In genomic region chr22:21849489-21849888, GRCh38 we compare ENCODE assay signal across 22 cellular contexts. TPM values are rescaled to one million over a fixed set of nuclear protein-coding genes. Genes with fewer than 3 reads are reported as not detected.
DNase-seq lines count a peak whose midpoint lies in the region; ATAC-seq, FAIRE-seq and TF ChIP-seq lines count a peak whose summit lies in the region.
"Had no signal": no experiment of that assay in that cellular context is flagged by ENCODE, and none has a peak within 500 bp of the region (broad histone marks: within the 10 kb centered on the region; RNA-seq: fewer than 3 reads in every experiment).

No MANE protein-coding gene starts in this region.

- H4K20me1 ChIP-seq in smooth muscle cell (ENCODE audit: low read depth) (peaks cover 97% of the 10 kb centered on the region), PC-3 (ENCODE audit: low read length) (0 out of 2 replicates have a peak, but pooled peaks cover 10% of the 10 kb centered on the region)

- H3K4me1 Mint-ChIP-seq in activated naive CD8-positive, alpha-beta T cell (ENCODE audit: low read depth) = peaks cover 68% of the 10 kb centered on the region
- peaks cover 53 to 70% of the 10 kb centered on the region in 2 donors for H3K4me1 Mint-ChIP-seq in effector memory CD8-positive, alpha-beta T cell (ENCODE audit: low read depth in 2 of 2)
- peaks cover 83 to 91% of the 10 kb centered on the region in 2 donors for H3K4me1 Mint-ChIP-seq in immature natural killer cell

- no peaks in the 10 kb centered on the region for H3K27me3 Mint-ChIP-seq in activated naive CD8-positive, alpha-beta T cell
- no peaks in the 10 kb centered on the region for H3K27me3 Mint-ChIP-seq in effector memory CD8-positive, alpha-beta T cell
- H3K27me3 Mint-ChIP-seq in immature natural killer cell (ENCODE audit: low read depth in 3 of 3) = peaks cover 0 to 2% (median 0%) of the 10 kb centered on the region in 3 donors

- H3K4me1 ChIP-seq in smooth muscle cell (ENCODE audit: low read depth) (no peaks in the 10 kb centered on the region), PC-3 (ENCODE audit: insufficient read depth, low read length) (no peaks in the 10 kb centered on the region)
- H3K4me1 ChIP-seq: BLaER1 had no signal

- no peaks in the 10 kb centered on the region for H3K9me3 ChIP-seq in smooth muscle cell (replicated peaks; ENCODE audit: low read depth)
- no peaks in the 10 kb centered on the region for H3K9me3 ChIP-seq in PC-3 (ENCODE audit: low read length)
- H3K9me3 ChIP-seq: tibial nerve had no signal

- ATAC-seq in effector memory CD8-positive, alpha-beta T cell (replicated peaks) = no peak
- no peak for ATAC-seq in PC-3
- ATAC-seq: HepG2 had no signal

- H3K79me2 ChIP-seq in smooth muscle cell (ENCODE audit: low read depth) = peaks cover 99% of the 10 kb centered on the region
- H3K79me2 ChIP-seq in PC-3 (ENCODE audit: low read length) = peaks cover 82% of the 10 kb centered on the region

- peak overlapping the region; percentile 34 for H3K27ac Mint-ChIP-seq in activated naive CD8-positive, alpha-beta T cell
- peak overlapping the region; percentile 9 to 22 for H3K27ac Mint-ChIP-seq in effector memory CD8-positive, alpha-beta T cell
- peak overlapping the region; percentile 6 to 73 (median 54) for H3K27ac Mint-ChIP-seq in immature natural killer cell
- H3K27ac Mint-ChIP-seq: T-helper 2 cell treated with Interferon-gamma antibody and Interleukin-4, amounts not matched to agents 5 μg/mL and 100 μg/mL, for 36 hours had no signal

- H3K27me3 ChIP-seq in smooth muscle cell (ENCODE audit: low read depth) (no peaks in the 10 kb centered on the region), PC-3 (ENCODE audit: low read length) (no peaks in the 10 kb centered on the region)
- H3K27me3 ChIP-seq: BLaER1, brain microvascular endothelial cell, tibial nerve had no signal

- H3K9me3 Mint-ChIP-seq in activated naive CD8-positive, alpha-beta T cell (ENCODE audit: low read depth) = no peaks in the 10 kb centered on the region
- H3K9me3 Mint-ChIP-seq in effector memory CD8-positive, alpha-beta T cell = no peaks in the 10 kb centered on the region
- no peaks in the 10 kb centered on the region for H3K9me3 Mint-ChIP-seq in immature natural killer cell
- H3K9me3 Mint-ChIP-seq: T-helper 2 cell treated with Interferon-gamma antibody and Interleukin-4, amounts not matched to agents 5 μg/mL and 100 μg/mL, for 36 hours had no signal

- H3K27ac ChIP-seq in smooth muscle cell (ENCODE audit: low read depth) (peak overlapping the region; percentile 9), PC-3 (ENCODE audit: low read length) (no peak overlapping the region)
- H3K27ac ChIP-seq: BLaER1, brain microvascular endothelial cell had no signal

- no peak overlapping the region for H3K4me3 ChIP-seq in smooth muscle cell
- H3K4me3 ChIP-seq in PC-3 (ENCODE audit: low read length) = no peak overlapping the region
- H3K4me3 ChIP-seq: BLaER1, skin epidermis, tibial nerve had no signal

- H3K9me2 ChIP-seq in PC-3 (replicated peaks; ENCODE audit: low read length) = no peaks in the 10 kb centered on the region

- H3F3A ChIP-seq in smooth muscle cell (ENCODE audit: low read depth) (peaks cover 3% of the 10 kb centered on the region), PC-3 (ENCODE audit: low read length, unreplicated experiment) (no peaks in the 10 kb centered on the region)

- intact Hi-C loops in PC-3 (cut with micrococcal nuclease) = no loop called here

- H3K36me3 ChIP-seq in smooth muscle cell (ENCODE audit: low read depth) (no peaks in the 10 kb centered on the region), PC-3 (ENCODE audit: low read depth, low read length) (no peaks in the 10 kb centered on the region)
- H3K36me3 ChIP-seq: brain microvascular endothelial cell had no signal

- H3K9ac ChIP-seq in smooth muscle cell (ENCODE audit: low read depth) = no peak overlapping the region
- H3K9ac ChIP-seq in PC-3 (ENCODE audit: low read length) = no peak overlapping the region
- H3K9ac ChIP-seq: BLaER1 had no signal

- 58% methylated on average over 1 of the region's 1 CpG for WGBS in smooth muscle cell (ENCODE audit: low lambda C conversion rate)

- H2AFZ ChIP-seq in smooth muscle cell (ENCODE audit: low read depth) = no peak overlapping the region
- H2AFZ ChIP-seq in PC-3 (ENCODE audit: low read length) = no peak overlapping the region

- no TSS peak for BruUV-seq in PC-3 (replicated peaks; lab: Mats Ljungman, UMichigan)

- CTCF ChIA-PET in PC-3 (lab: Charles Lee) = no interaction called here

- peaks cover 11% of the 10 kb centered on the region for H3K36me3 Mint-ChIP-seq in activated naive CD8-positive, alpha-beta T cell
- peaks cover 34% of the 10 kb centered on the region for H3K36me3 Mint-ChIP-seq in effector memory CD8-positive, alpha-beta T cell (ENCODE audit: insufficient read depth)
- H3K36me3 Mint-ChIP-seq in immature natural killer cell = no peaks in the 10 kb centered on the region

- TF ChIP-seq CTCF in smooth muscle cell (IDR thresholded peaks at IDR 0.05; ENCODE audit: borderline replicate concordance, insufficient read depth, poor library complexity, severe bottlenecking) (no peak), PC-3 (conservative IDR thresholded peaks at IDR 0.05; ENCODE audit: low read depth, low read length) (no peak)

- TF ChIP-seq POLR2A in GM12891 (IDR thresholded peaks at IDR 0.05; ENCODE audit: low read depth, low read length) = no peak

- DNase-seq in effector memory CD8-positive, alpha-beta T cell = no peak
- DNase-seq in immature natural killer cell = no peak
- no peak for DNase-seq in smooth muscle cell (lab: John Stamatoyannopoulos, UW; ENCODE audit: unreplicated experiment)
- no peak for DNase-seq in PC-3
- DNase-seq in GM12891 (ENCODE audit: insufficient read length, low spot score) = no peak
- no peak for DNase-seq in stimulated activated CD4-positive, alpha-beta T cell treated with anti-CD3 and anti-CD28 coated beads, Interleukin-1b, Interleukin-23, amount 100 ng/mL, for 48 hours
- no peak for DNase-seq in DMS114 treated with DMSO at 0.1 percent for 48 hours (lab: John Stamatoyannopoulos, UW; ENCODE audit: unreplicated experiment)
- DNase-seq: activated naive CD4-positive, alpha-beta T cell; brain microvascular endothelial cell; DMS153; hippocampal formation; kidney glomerular epithelial cell; MM.1S; NCI-H187; occipital lobe; SIG-M5 had no signal

- H3K4me2 ChIP-seq in smooth muscle cell = no peak overlapping the region
- no peak overlapping the region for H3K4me2 ChIP-seq in PC-3 (ENCODE audit: low read length)
- H3K4me2 ChIP-seq: BLaER1 had no signal

- H3K4me3 Mint-ChIP-seq in activated naive CD8-positive, alpha-beta T cell = no peak overlapping the region
- H3K4me3 Mint-ChIP-seq in effector memory CD8-positive, alpha-beta T cell = peak overlapping the region in 1 of 2 donors; percentile 32
- H3K4me3 Mint-ChIP-seq in immature natural killer cell = peak overlapping the region; percentile 42 to 64 (median 54)
- H3K4me3 Mint-ChIP-seq: T-helper 2 cell treated with Interferon-gamma antibody and Interleukin-4, amounts not matched to agents 5 μg/mL and 100 μg/mL, for 36 hours had no signal

- FAIRE-seq in GM12891 (lab: Jason Lieb, UNC) = no peak
- FAIRE-seq: HepG2 had no signal

- POLR2A ChIA-PET in PC-3 (lab: Charles Lee; ENCODE audit: unreplicated experiment) = no interaction called here

TF ChIP-seq in GM12891, 5 proteins besides CTCF, POLR2A, EP300 and RAD21:
- TF ChIP-seq TAF1 (IDR thresholded peaks at IDR 0.05; ENCODE audit: low read depth, low read length) (no peak), SPI1 (IDR thresholded peaks at IDR 0.05; ENCODE audit: low read depth, low read length) (no peak), POLR2AphosphoS5 (IDR thresholded peaks at IDR 0.05; ENCODE audit: low read depth, low read length) (no peak), POU2F2 (IDR thresholded peaks at IDR 0.05; ENCODE audit: low read depth, low read length) (no peak), PAX5 (IDR thresholded peaks at IDR 0.05; ENCODE audit: insufficient read depth, low read length, severe bottlenecking) (no peak)

RNA-seq across cellular contexts. Expression of gene MAPK1, which starts 18.0 kb away (rescaled TPM):
- polyA plus RNA-seq in immature natural killer cell = 100 to 1,000 TPM; 151 to 168 (median 162) TPM
- total RNA-seq in smooth muscle cell = 57.1 and 69.3 TPM in 2 replicates
- polyA plus RNA-seq in smooth muscle cell = 53.7 and 62.3 TPM in 2 replicates
- 25.1 and 32.8 TPM in 2 replicates for total RNA-seq in PC-3 (2014; rRNA removed)
- 28.8 TPM for polyA plus RNA-seq in GM12891 (2012; ENCODE audit: low read depth, missing spikeins)
